ENCODE assay signal across 9 cellular contexts in genomic region chr2:70088508-70089219, GRCh38. TPM values are rescaled to one million over a fixed set of nuclear protein-coding genes. Genes with fewer than 3 reads are reported as not detected.
DNase-seq lines count a peak whose midpoint lies in the region; FAIRE-seq and TF ChIP-seq lines count a peak whose summit lies in the region.
"Had no signal": no experiment of that assay in that cellular context is flagged by ENCODE, and none has a peak within 500 bp of the region (broad histone marks: within the 10 kb centered on the region; RNA-seq: fewer than 3 reads in every experiment).

No MANE protein-coding gene starts in this region.

- peak overlapping the region; percentile 94 for H3K27ac Mint-ChIP-seq in T-helper 2 cell treated with Interferon-gamma antibody and Interleukin-4, amounts not matched to agents 5 μg/mL and 100 μg/mL, for 36 hours

- H3K27me3 Mint-ChIP-seq in T-helper 2 cell treated with Interferon-gamma antibody and Interleukin-4, amounts not matched to agents 5 μg/mL and 100 μg/mL, for 36 hours (ENCODE audit: low read depth) = peaks cover 4% of the 10 kb centered on the region

- DNase-seq in T-helper 2 cell treated with Interferon-gamma antibody and Interleukin-4, amounts not matched to agents 5 μg/mL and 100 μg/mL, for 36 hours (ENCODE audit: low spot score) = no peak
- DNase-seq in T-helper 2 cell (no peak), Peyer's patch (peak in 1 of 3 donors; percentile 52), epithelial cell of proximal tubule (ENCODE audit: low read depth) (no peak), NK-92 (lab: John Stamatoyannopoulos, UW; ENCODE audit: unreplicated experiment) (no peak), AG20443 (ENCODE audit: low spot score) (no peak), frontal cortex (ENCODE audit: low spot score in 2 of 2) (no peak)

- TF ChIP-seq POLR2A in Peyer's patch (IDR thresholded peaks at IDR 0.05) = no peak

- H3K4me3 Mint-ChIP-seq in T-helper 2 cell treated with Interferon-gamma antibody and Interleukin-4, amounts not matched to agents 5 μg/mL and 100 μg/mL, for 36 hours = peak overlapping the region; percentile 99

- TF ChIP-seq CTCF in Peyer's patch (IDR thresholded peaks at IDR 0.05) (no peak), epithelial cell of proximal tubule (conservative IDR thresholded peaks at IDR 0.05; ENCODE audit: low read depth, low read length) (no peak)

- peaks cover 51% of the 10 kb centered on the region for H3K4me1 Mint-ChIP-seq in T-helper 2 cell treated with Interferon-gamma antibody and Interleukin-4, amounts not matched to agents 5 μg/mL and 100 μg/mL, for 36 hours (ENCODE audit: low read depth)

- no peaks in the 10 kb centered on the region for H3K9me3 ChIP-seq in Peyer's patch

- no peak for FAIRE-seq in frontal cortex (lab: Jason Lieb, UNC)
- FAIRE-seq: G401.6 had no signal

- no peaks in the 10 kb centered on the region for H3K27me3 ChIP-seq in Peyer's patch
- H3K27me3 ChIP-seq in rectal smooth muscle tissue (ENCODE audit: control insufficient read depth, insufficient read depth, low read length) = no peaks in the 10 kb centered on the region

- H3K9ac ChIP-seq in rectal smooth muscle tissue (ENCODE audit: low read length) = peak overlapping the region; percentile 89

- H3K4me1 ChIP-seq in Peyer's patch (peaks cover 4 to 41% (median 23%) of the 10 kb centered on the region in 4 donors), rectal smooth muscle tissue (ENCODE audit: control insufficient read depth, insufficient read depth, low read length) (peaks cover 21% of the 10 kb centered on the region)

- H3K4me3 ChIP-seq in Peyer's patch = peak overlapping the region; percentile 76 to 87 (median 81)
- H3K4me3 ChIP-seq in epithelial cell of proximal tubule (ENCODE audit: low read depth, low read length) = peak overlapping the region; percentile 73
- H3K4me3 ChIP-seq in rectal smooth muscle tissue (ENCODE audit: low read length) = peak overlapping the region; percentile 93

- peaks cover 47% of the 10 kb centered on the region for H3K36me3 Mint-ChIP-seq in T-helper 2 cell treated with Interferon-gamma antibody and Interleukin-4, amounts not matched to agents 5 μg/mL and 100 μg/mL, for 36 hours (ENCODE audit: low read depth)

- H3K27ac ChIP-seq in Peyer's patch = peak overlapping the region; percentile 98 to 100 (median 99)
- H3K27ac ChIP-seq in rectal smooth muscle tissue (ENCODE audit: low read depth, low read length) = peak overlapping the region; percentile 100

- H3K36me3 ChIP-seq in Peyer's patch = no peaks in the 10 kb centered on the region
- H3K36me3 ChIP-seq in rectal smooth muscle tissue (ENCODE audit: control insufficient read depth, insufficient read depth, low read length) = peaks cover 9% of the 10 kb centered on the region

- no peaks in the 10 kb centered on the region for H3K9me3 Mint-ChIP-seq in T-helper 2 cell treated with Interferon-gamma antibody and Interleukin-4, amounts not matched to agents 5 μg/mL and 100 μg/mL, for 36 hours

RNA-seq across cellular contexts. Expression of gene PCBP1, which starts 1.4 kb away (rescaled TPM):
- total RNA-seq in Peyer's patch (100 to 1,000 TPM; 129 to 152 (median 134) TPM), epithelial cell of proximal tubule (73.6 and 100 TPM in 2 replicates), frontal cortex (30.6 TPM)
